ENCODE assay signal across 10 cellular contexts in the genomic region with DNA sequence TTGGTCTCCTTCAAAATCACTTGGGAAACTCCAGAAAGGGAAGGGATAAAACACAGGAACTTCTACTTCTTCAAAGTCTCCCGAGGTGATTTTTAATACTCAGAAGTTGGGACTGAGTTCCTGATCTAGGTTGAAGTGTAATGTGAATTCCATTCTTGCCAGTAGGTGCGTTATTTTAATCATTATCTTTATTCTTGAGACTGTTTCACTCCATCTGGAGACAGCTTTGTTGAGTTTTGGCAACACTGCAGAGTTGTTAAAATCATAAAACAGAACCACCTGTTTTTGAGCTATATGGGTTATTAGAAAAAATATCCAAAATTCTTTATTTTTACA. TPM values are rescaled to one million over a fixed set of nuclear protein-coding genes. Genes with fewer than 3 reads are reported as not detected.
A peak's percentile ranks its signal among the peaks of the same experiment; 100 is the strongest.
DNase-seq lines count a peak whose midpoint lies in the region; ATAC-seq and TF ChIP-seq lines count a peak whose summit lies in the region.
"Had no signal": no experiment of that assay in that cellular context is flagged by ENCODE, and none has a peak within 500 bp of the region (broad histone marks: within the 10 kb centered on the region; RNA-seq: fewer than 3 reads in every experiment).

No MANE protein-coding gene starts in this region.

- no peak overlapping the region for H2BK15ac ChIP-seq in neuronal stem cell (ENCODE audit: low read length)

- H3K4me3 ChIP-seq in A673 (ENCODE audit: low read depth, low read length, poor library complexity, severe bottlenecking) (peak overlapping the region; percentile 18), colonic mucosa (no peak overlapping the region), neuronal stem cell (ENCODE audit: low read length in 2 of 2) (no peak overlapping the region), H7 (ENCODE audit: insufficient read depth, low read depth, low read length) (no peak overlapping the region), OCI-LY7 (ENCODE audit: low read depth, low read length, poor library complexity, severe bottlenecking) (no peak overlapping the region)

- no peak overlapping the region for H2BK12ac ChIP-seq in neuronal stem cell (ENCODE audit: low read length)

- no peak overlapping the region for H2BK5ac ChIP-seq in neuronal stem cell (ENCODE audit: low read length)

- H3K14ac ChIP-seq in neuronal stem cell (ENCODE audit: low read length): no peak overlapping the region

- ATAC-seq in HG02981 (IDR thresholded peaks at IDR 0.05; ENCODE audit: unreplicated experiment): peak; percentile 23

- H2AK5ac ChIP-seq in neuronal stem cell (ENCODE audit: low read depth, low read length): no peak overlapping the region

- no peak overlapping the region for H3K4ac ChIP-seq in neuronal stem cell (ENCODE audit: low read length)

- H3K27ac ChIP-seq in A673 (ENCODE audit: low read depth, low read length, poor library complexity, severe bottlenecking) (peak overlapping the region; percentile 97), colonic mucosa (peak overlapping the region; percentile 51), neuronal stem cell (replicated peaks; ENCODE audit: low read length) (no peak overlapping the region), OCI-LY7 (ENCODE audit: low read depth, low read length, poor library complexity, severe bottlenecking) (no peak overlapping the region)

- H4K20me1 ChIP-seq in OCI-LY7 (ENCODE audit: insufficient read depth, low read length): no peaks in the 10 kb centered on the region

- H3K9ac ChIP-seq in colonic mucosa (ENCODE audit: low read depth in 2 of 2, low read length in 2 of 2) (peak overlapping the region in 1 of 2 donors; percentile 49), neuronal stem cell (ENCODE audit: low read depth, low read length, poor library complexity) (no peak overlapping the region)

- H2AFZ ChIP-seq in neuronal stem cell (ENCODE audit: low read length): peak overlapping the region; percentile 69
- H2AFZ ChIP-seq in OCI-LY7 (ENCODE audit: low read length): no peak overlapping the region

- H3K4me2 ChIP-seq in neuronal stem cell (ENCODE audit: insufficient read depth, low read length, poor library complexity, severe bottlenecking): no peak overlapping the region
- H3K4me2 ChIP-seq in OCI-LY7 (ENCODE audit: low read length): no peak overlapping the region

- no peak overlapping the region for H3K23ac ChIP-seq in neuronal stem cell (ENCODE audit: low read depth, low read length, poor library complexity)

- H4K8ac ChIP-seq in neuronal stem cell (ENCODE audit: low read depth, low read length): no peak overlapping the region

- no peak for TF ChIP-seq CTCF in A673 (conservative IDR thresholded peaks at IDR 0.05; ENCODE audit: low read depth, low read length)
- TF ChIP-seq CTCF in colonic mucosa (IDR thresholded peaks at IDR 0.05): no peak
- TF ChIP-seq CTCF in OCI-LY7 (conservative IDR thresholded peaks at IDR 0.05; ENCODE audit: low read length): no peak

- no CpG with 5 or more reads among the region's 2 CpGs for WGBS in neuronal stem cell (ENCODE audit: extremely low coverage in 2 of 2, insufficient read length in 2 of 2, insufficient replicate concordance in 1 of 2), 2 donors

- H3K4me1 ChIP-seq in A673 (ENCODE audit: insufficient read depth, low read length, poor library complexity, severe bottlenecking) (peaks cover 98% of the 10 kb centered on the region), colonic mucosa (peaks cover 23% of the 10 kb centered on the region), neuronal stem cell (ENCODE audit: control insufficient read depth in 2 of 2, insufficient read depth in 1 of 2, low read depth in 1 of 2, low read length in 2 of 2) (peaks cover 0 to 10% of the 10 kb centered on the region in 2 donors), OCI-LY7 (ENCODE audit: insufficient read depth, low read length, poor library complexity, severe bottlenecking) (peaks cover 8% of the 10 kb centered on the region)

- no peaks in the 10 kb centered on the region for H3K79me2 ChIP-seq in OCI-LY7 (ENCODE audit: insufficient read depth, low read depth, low read length)

- no peaks in the 10 kb centered on the region for H3K36me3 ChIP-seq in A673 (ENCODE audit: insufficient read depth, low read length, poor library complexity, severe bottlenecking)
- no peaks in the 10 kb centered on the region for H3K36me3 ChIP-seq in colonic mucosa
- no peaks in the 10 kb centered on the region for H3K36me3 ChIP-seq in neuronal stem cell (replicated peaks in 1 of 2; ENCODE audit: control insufficient read depth in 2 of 2, insufficient read depth in 2 of 2, low read length in 2 of 2)
- H3K36me3 ChIP-seq in H7 (replicated peaks; ENCODE audit: control insufficient read depth, insufficient read depth, low read length): no peaks in the 10 kb centered on the region
- no peaks in the 10 kb centered on the region for H3K36me3 ChIP-seq in OCI-LY7 (ENCODE audit: insufficient read depth, low read length)

- H3K27me3 ChIP-seq in A673 (replicated peaks; ENCODE audit: insufficient read depth, low read depth, low read length, poor library complexity) (no peaks in the 10 kb centered on the region), colonic mucosa (no peaks in the 10 kb centered on the region), neuronal stem cell (ENCODE audit: control insufficient read depth in 3 of 3, insufficient read depth in 3 of 3, low read depth in 1 of 3, low read length in 3 of 3) (no peaks in the 10 kb centered on the region), H7 (ENCODE audit: control insufficient read depth, insufficient read depth, low read length) (no peaks in the 10 kb centered on the region)

- H3K9me3 ChIP-seq in A673 (ENCODE audit: low read depth, low read length, poor library complexity, severe bottlenecking): no peaks in the 10 kb centered on the region
- H3K9me3 ChIP-seq in colonic mucosa: no peaks in the 10 kb centered on the region
- no peaks in the 10 kb centered on the region for H3K9me3 ChIP-seq in neuronal stem cell (replicated peaks in 1 of 2; ENCODE audit: control insufficient read depth in 2 of 2, insufficient read depth in 1 of 2, low read depth in 1 of 2, low read length in 2 of 2)
- no peaks in the 10 kb centered on the region for H3K9me3 ChIP-seq in OCI-LY7 (ENCODE audit: low read length)

- intact Hi-C loops in A673 (cut with micrococcal nuclease; ENCODE audit: unreplicated experiment): loop anchor here (5.0 kb wide), 1 partner anchor 149 kb away; no protein-coding TSS in a partner anchor
- intact Hi-C loops in colonic mucosa (cut with DNase I): no loop called here
- intact Hi-C loops in OCI-LY7 (cut with micrococcal nuclease; ENCODE audit: unreplicated experiment): no loop called here

- DNase-seq in A673 (ENCODE audit: low spot score) (no peak), colonic mucosa (no peak), neuronal stem cell (ENCODE audit: low spot score) (no peak), NOMO-1 (lab: John Stamatoyannopoulos, UW; ENCODE audit: unreplicated experiment in 2 of 2) (no peak), COLO668 (lab: John Stamatoyannopoulos, UW; ENCODE audit: unreplicated experiment) (no peak), H7 (no peak), OCI-LY7 (ENCODE audit: low spot score) (no peak)
- DNase-seq: activated CD4-positive, CD25-positive, alpha-beta regulatory T cell treated with anti-CD3 and anti-CD28 coated beads, Interleukin-2, amount 50 U/mL, for 72 hours; activated gamma-delta T cell had no signal

- H3K79me1 ChIP-seq in neuronal stem cell (ENCODE audit: low read depth, low read length): no peaks in the 10 kb centered on the region

- no peak overlapping the region for H2BK120ac ChIP-seq in neuronal stem cell (ENCODE audit: low read depth, low read length)

- no peak overlapping the region for H3K18ac ChIP-seq in neuronal stem cell (ENCODE audit: low read length)

- BruUV-seq in A673 (replicated peaks; lab: Mats Ljungman, UMichigan) (no TSS peak), OCI-LY7 (replicated peaks; lab: Mats Ljungman, UMichigan) (no TSS peak)

- CTCF ChIA-PET in A673 (lab: Charles Lee): no interaction called here
- CTCF ChIA-PET in OCI-LY7 (lab: Charles Lee; ENCODE audit: unreplicated experiment): no interaction called here

- POLR2A ChIA-PET in A673 (lab: Charles Lee; ENCODE audit: low non-redundant PET): interaction anchor here (0.6 kb wide), 1 partner anchor 131 kb away, joined by 3 read pairs; no protein-coding TSS in a partner anchor
- POLR2A ChIA-PET in OCI-LY7 (lab: Charles Lee): interaction anchor here (1.0 kb wide), 1 partner anchor 38 kb away, joined by 3 read pairs; no protein-coding TSS in a partner anchor

- no peaks in the 10 kb centered on the region for H3K9me2 ChIP-seq in OCI-LY7 (ENCODE audit: insufficient read depth, low read length)

- H4K91ac ChIP-seq in neuronal stem cell (ENCODE audit: low read depth, low read length, poor library complexity): no peak overlapping the region

RNA-seq across cellular contexts. Expression of gene ATP8B1, which starts 22.0 kb away (rescaled TPM):
- total RNA-seq in A673 (2021) (35.6 and 39.3 TPM in 2 replicates), colonic mucosa (100 to 1,000 TPM; 263 to 359 TPM), OCI-LY7 (2022) (not detected in 2 replicates)
- polyA plus RNA-seq in neuronal stem cell (2013, experiment 1 of 2): 0.01 TPM
- polyA plus RNA-seq in neuronal stem cell (2013, experiment 2 of 2): under 0.01 TPM
- total RNA-seq in H7 (2014; rRNA removed; shearing (Covaris generic)): 1.4 and 2.4 TPM in 2 replicates
- not detected in 2 replicates for total RNA-seq in OCI-LY7 (2014; rRNA removed; shearing (Covaris generic))

Comparison
In these comparisons a context has a peak if more than half of its experiments do, and no peak if none do; other contexts are left out.
1. H3K27ac ChIP-seq: peak in A673 (single experiment) and colonic mucosa (single experiment); none in neuronal stem cell (single experiment) and OCI-LY7 (single experiment).
2. RNA of gene ATP8B1, which starts 22.0 kb away (total RNA-seq): 263 to 359 TPM in colonic mucosa and 35.6 to 39.3 TPM in A673; 1.4 to 2.4 TPM in H7 and not detected in OCI-LY7; every median in the first group is over 10 times any median in the second.